In genomic region chr14:68653108-68653507, GRCh38 we compare ENCODE assay signal across 15 cellular contexts.
"Had no signal": no experiment of that assay in that cellular context is flagged by ENCODE, and none has a peak within 500 bp of the region (broad histone marks: within the 10 kb centered on the region; RNA-seq: fewer than 3 reads in every experiment).

No MANE protein-coding gene starts in this region.

- H3K9me3 Mint-ChIP-seq: activated T-cell treated with anti-CD3 and anti-CD28 coated beads, Interleukin-2, amount 50 U/mL, for 72 hours; T-helper 1 cell treated with Interleukin-12 subunit alpha and Interleukin-12 subunit beta and Interleukin-4 antibody, amounts not matched to agents 30 μg/mL and 1 μg/mL, for 36 hours had no signal

- H3K36me3 ChIP-seq: cardiac muscle cell, ovary, upper lobe of left lung had no signal

- DNase-seq: activated CD4-positive, alpha-beta T cell treated with anti-CD3 and anti-CD28 coated beads, Interleukin-2, amount 50 U/mL, for 4 hours; activated naive CD4-positive, alpha-beta T cell; activated T-cell treated with anti-CD3 and anti-CD28 coated beads, Interleukin-2, amount 50 U/mL, for 72 hours; aorta; effector CD4-positive, alpha-beta T cell; left cardiac atrium; retina; SHP77; upper lobe of left lung had no signal

- H3K27me3 ChIP-seq: cardiac muscle cell, ovary, upper lobe of left lung had no signal

- H3K27ac Mint-ChIP-seq: activated T-cell treated with anti-CD3 and anti-CD28 coated beads, Interleukin-2, amount 50 U/mL, for 72 hours; T-helper 1 cell treated with Interleukin-12 subunit alpha and Interleukin-12 subunit beta and Interleukin-4 antibody, amounts not matched to agents 30 μg/mL and 1 μg/mL, for 36 hours had no signal

- ATAC-seq: activated CD4-positive, CD25-positive, alpha-beta regulatory T cell treated with anti-CD3 and anti-CD28 coated beads, Interleukin-2, amount 50 U/mL, for 24 hours; activated T-cell treated with anti-CD3 and anti-CD28 coated beads, Interleukin-2, amount 50 U/mL, for 72 hours; left cardiac atrium; SK-N-SH treated with all-trans-retinoic acid at 6 μM for 48 hours had no signal

- H3K4me3 ChIP-seq: cardiac muscle cell, ovary, skin epidermis, upper lobe of left lung had no signal

- H3K4me3 Mint-ChIP-seq: activated T-cell treated with anti-CD3 and anti-CD28 coated beads, Interleukin-2, amount 50 U/mL, for 72 hours; T-helper 1 cell treated with Interleukin-12 subunit alpha and Interleukin-12 subunit beta and Interleukin-4 antibody, amounts not matched to agents 30 μg/mL and 1 μg/mL, for 36 hours had no signal

- H3K9me3 ChIP-seq: ovary, upper lobe of left lung had no signal
